2 cellular contexts compared by ENCODE assay signal in the genomic region with DNA sequence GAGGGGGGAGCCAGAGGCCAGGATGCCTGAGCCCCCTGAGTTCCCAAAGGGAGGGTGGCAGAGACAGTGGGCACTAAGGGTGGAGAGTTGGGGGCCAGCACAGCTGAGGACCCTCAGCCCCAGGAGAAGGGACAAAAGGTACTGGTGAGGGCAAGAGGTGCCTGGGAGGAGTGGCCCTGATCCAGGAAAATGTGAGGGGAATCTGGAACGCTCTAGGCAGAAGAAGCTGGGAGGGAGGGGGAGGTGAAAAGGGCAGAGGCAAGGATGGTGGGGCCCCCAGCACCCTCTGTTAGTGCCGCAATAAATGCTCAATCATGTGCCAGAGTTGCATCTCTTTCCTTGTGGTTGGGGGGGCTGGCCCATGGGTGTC.
A peak's percentile ranks its signal among the peaks of the same experiment; 100 is the strongest.
TF ChIP-seq lines count a peak whose summit lies in the region.

No MANE protein-coding gene starts in this region.

TF ChIP-seq in HEK293, 187 proteins besides CTCF, POLR2A, EP300 and RAD21:
- TF ChIP-seq, protein P1, sequence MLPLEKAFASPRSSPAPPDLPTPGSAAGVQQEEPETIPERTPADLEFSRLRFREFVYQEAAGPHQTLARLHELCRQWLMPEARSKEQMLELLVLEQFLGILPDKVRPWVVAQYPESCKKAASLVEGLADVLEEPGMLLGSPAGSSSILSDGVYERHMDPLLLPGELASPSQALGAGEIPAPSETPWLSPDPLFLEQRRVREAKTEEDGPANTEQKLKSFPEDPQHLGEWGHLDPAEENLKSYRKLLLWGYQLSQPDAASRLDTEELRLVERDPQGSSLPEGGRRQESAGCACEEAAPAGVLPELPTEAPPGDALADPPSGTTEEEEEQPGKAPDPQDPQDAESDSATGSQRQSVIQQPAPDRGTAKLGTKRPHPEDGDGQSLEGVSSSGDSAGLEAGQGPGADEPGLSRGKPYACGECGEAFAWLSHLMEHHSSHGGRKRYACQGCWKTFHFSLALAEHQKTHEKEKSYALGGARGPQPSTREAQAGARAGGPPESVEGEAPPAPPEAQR (tag by site-specific recombination; IDR thresholded peaks at IDR 0.05) = no peak
- TF ChIP-seq, protein P2, sequence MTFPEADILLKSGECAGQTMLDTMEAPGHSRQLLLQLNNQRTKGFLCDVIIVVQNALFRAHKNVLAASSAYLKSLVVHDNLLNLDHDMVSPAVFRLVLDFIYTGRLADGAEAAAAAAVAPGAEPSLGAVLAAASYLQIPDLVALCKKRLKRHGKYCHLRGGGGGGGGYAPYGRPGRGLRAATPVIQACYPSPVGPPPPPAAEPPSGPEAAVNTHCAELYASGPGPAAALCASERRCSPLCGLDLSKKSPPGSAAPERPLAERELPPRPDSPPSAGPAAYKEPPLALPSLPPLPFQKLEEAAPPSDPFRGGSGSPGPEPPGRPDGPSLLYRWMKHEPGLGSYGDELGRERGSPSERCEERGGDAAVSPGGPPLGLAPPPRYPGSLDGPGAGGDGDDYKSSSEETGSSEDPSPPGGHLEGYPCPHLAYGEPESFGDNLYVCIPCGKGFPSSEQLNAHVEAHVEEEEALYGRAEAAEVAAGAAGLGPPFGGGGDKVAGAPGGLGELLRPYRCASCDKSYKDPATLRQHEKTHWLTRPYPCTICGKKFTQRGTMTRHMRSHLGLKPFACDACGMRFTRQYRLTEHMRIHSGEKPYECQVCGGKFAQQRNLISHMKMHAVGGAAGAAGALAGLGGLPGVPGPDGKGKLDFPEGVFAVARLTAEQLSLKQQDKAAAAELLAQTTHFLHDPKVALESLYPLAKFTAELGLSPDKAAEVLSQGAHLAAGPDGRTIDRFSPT (tag by site-specific recombination; IDR thresholded peaks at IDR 0.05) = no peak
- TF ChIP-seq ZNF416 (tag by site-specific recombination; IDR thresholded peaks at IDR 0.05) (no peak), ZNF626 (tag by site-specific recombination; IDR thresholded peaks at IDR 0.05) (no peak), ZNF354C (tag by site-specific recombination; IDR thresholded peaks at IDR 0.05; ENCODE audit: borderline replicate concordance, low read depth) (no peak), BCL11A (tag by site-specific recombination; IDR thresholded peaks at IDR 0.05; ENCODE audit: low read depth) (0 out of 2 replicates have a peak, but pooled peaks have one; percentile 10), ZNF335 (tag by site-specific recombination; conservative IDR thresholded peaks at IDR 0.05) (peak; percentile 32; the same call in 1 of the 2 replicates), ZFP69B (tag by site-specific recombination; IDR thresholded peaks at IDR 0.05) (peak; percentile 56; the same call in 1 of the 2 replicates), ZNF623 (tag by site-specific recombination; IDR thresholded peaks at IDR 0.05) (no peak), ZBTB8A (tag by site-specific recombination; IDR thresholded peaks at IDR 0.05) (0 out of 2 replicates have a peak, but pooled peaks have one; percentile 33), AEBP2 (tag by site-specific recombination; IDR thresholded peaks at IDR 0.05; ENCODE audit: borderline replicate concordance) (no peak), ZNF362 (tag by site-specific recombination; IDR thresholded peaks at IDR 0.05) (no peak)
- TF ChIP-seq, protein P3, sequence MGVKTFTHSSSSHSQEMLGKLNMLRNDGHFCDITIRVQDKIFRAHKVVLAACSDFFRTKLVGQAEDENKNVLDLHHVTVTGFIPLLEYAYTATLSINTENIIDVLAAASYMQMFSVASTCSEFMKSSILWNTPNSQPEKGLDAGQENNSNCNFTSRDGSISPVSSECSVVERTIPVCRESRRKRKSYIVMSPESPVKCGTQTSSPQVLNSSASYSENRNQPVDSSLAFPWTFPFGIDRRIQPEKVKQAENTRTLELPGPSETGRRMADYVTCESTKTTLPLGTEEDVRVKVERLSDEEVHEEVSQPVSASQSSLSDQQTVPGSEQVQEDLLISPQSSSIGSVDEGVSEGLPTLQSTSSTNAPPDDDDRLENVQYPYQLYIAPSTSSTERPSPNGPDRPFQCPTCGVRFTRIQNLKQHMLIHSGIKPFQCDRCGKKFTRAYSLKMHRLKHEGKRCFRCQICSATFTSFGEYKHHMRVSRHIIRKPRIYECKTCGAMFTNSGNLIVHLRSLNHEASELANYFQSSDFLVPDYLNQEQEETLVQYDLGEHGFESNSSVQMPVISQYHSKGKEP (tag by site-specific recombination; IDR thresholded peaks at IDR 0.05) = 0 out of 2 replicates have a peak, but pooled peaks have one; percentile 34

TF ChIP-seq in H1, 55 proteins besides CTCF, POLR2A, EP300 and RAD21:
- TF ChIP-seq SP2 (IDR thresholded peaks at IDR 0.05; ENCODE audit: low read length) = no peak
- TF ChIP-seq KDM5A (IDR thresholded peaks at IDR 0.05; ENCODE audit: low read length) = no peak
- TF ChIP-seq NANOG (IDR thresholded peaks at IDR 0.05; ENCODE audit: insufficient read depth, low read depth, low read length, poor library complexity, severe bottlenecking) = no peak
- TF ChIP-seq, protein P4, sequence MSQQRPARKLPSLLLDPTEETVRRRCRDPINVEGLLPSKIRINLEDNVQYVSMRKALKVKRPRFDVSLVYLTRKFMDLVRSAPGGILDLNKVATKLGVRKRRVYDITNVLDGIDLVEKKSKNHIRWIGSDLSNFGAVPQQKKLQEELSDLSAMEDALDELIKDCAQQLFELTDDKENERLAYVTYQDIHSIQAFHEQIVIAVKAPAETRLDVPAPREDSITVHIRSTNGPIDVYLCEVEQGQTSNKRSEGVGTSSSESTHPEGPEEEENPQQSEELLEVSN (IDR thresholded peaks at IDR 0.05) = no peak
- TF ChIP-seq, protein P5, sequence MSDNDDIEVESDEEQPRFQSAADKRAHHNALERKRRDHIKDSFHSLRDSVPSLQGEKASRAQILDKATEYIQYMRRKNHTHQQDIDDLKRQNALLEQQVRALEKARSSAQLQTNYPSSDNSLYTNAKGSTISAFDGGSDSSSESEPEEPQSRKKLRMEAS (IDR thresholded peaks at IDR 0.05) = no peak
- TF ChIP-seq TAF1 (IDR thresholded peaks at IDR 0.05; ENCODE audit: low read depth, low read length) = no peak
- no peak for TF ChIP-seq SP1 (IDR thresholded peaks at IDR 0.05; ENCODE audit: low read depth, low read length)
- TF ChIP-seq SIRT6 (IDR thresholded peaks at IDR 0.05; ENCODE audit: low read length) = no peak
- TF ChIP-seq SP4 (IDR thresholded peaks at IDR 0.05; ENCODE audit: low read length) = no peak
- no peak for TF ChIP-seq BCL11A (IDR thresholded peaks at IDR 0.05; ENCODE audit: low read depth in 2 of 2, low read length in 2 of 2)
- no peak for TF ChIP-seq FOSL1 (IDR thresholded peaks at IDR 0.05; ENCODE audit: insufficient read depth, low read depth, low read length)
- TF ChIP-seq TAF7 (optimal IDR thresholded peaks at IDR 0.05; ENCODE audit: borderline replicate concordance, low read depth, low read length) = no peak
- TF ChIP-seq RNF2 (IDR thresholded peaks at IDR 0.05; ENCODE audit: borderline replicate concordance, low read depth, low read length, missing control alignments, poor library complexity, severe bottlenecking) = no peak
- no peak for TF ChIP-seq RFX5 (IDR thresholded peaks at IDR 0.05; ENCODE audit: borderline replicate concordance, low read depth, low read length)
- TF ChIP-seq SIX5 (IDR thresholded peaks at IDR 0.05; ENCODE audit: low read depth, low read length) = no peak
- TF ChIP-seq GABPA (IDR thresholded peaks at IDR 0.05; ENCODE audit: borderline replicate concordance, insufficient read depth, low read length) = no peak
- TF ChIP-seq RXRA (IDR thresholded peaks at IDR 0.05; ENCODE audit: insufficient read depth, low read depth, low read length) = no peak
- no peak for TF ChIP-seq YY1 (IDR thresholded peaks at IDR 0.05; ENCODE audit: low read depth, low read length)
- no peak for TF ChIP-seq EGR1 (IDR thresholded peaks at IDR 0.05; ENCODE audit: borderline replicate concordance, low read depth, low read length)
- TF ChIP-seq HDAC6 (IDR thresholded peaks at IDR 0.05; ENCODE audit: low read depth, low read length) = no peak
TF ChIP-seq in H1: peak in this region for 0.
